14 cellular contexts compared by ENCODE assay signal in genomic region chr6:166365221-166365620, GRCh38. TPM values are rescaled to one million over a fixed set of nuclear protein-coding genes. Genes with fewer than 3 reads are reported as not detected.
DNase-seq lines count a peak whose midpoint lies in the region; TF ChIP-seq lines count a peak whose summit lies in the region.
"Had no signal": no experiment of that assay in that cellular context is flagged by ENCODE, and none has a peak within 500 bp of the region (broad histone marks: within the 10 kb centered on the region; RNA-seq: fewer than 3 reads in every experiment).

No MANE protein-coding gene starts in this region.

- H3K27ac ChIP-seq in adrenal gland = peak overlapping the region in 3 of 5 donors; percentile 2 to 55 (median 30)
- H3K27ac ChIP-seq in osteoblast (ENCODE audit: low read depth, low read length) = peak overlapping the region; percentile 77

- H3K36me3 Mint-ChIP-seq in immature natural killer cell = peaks cover 15 to 60% (median 34%) of the 10 kb centered on the region in 3 donors

- H3K27ac Mint-ChIP-seq in immature natural killer cell = no peak overlapping the region
- H3K27ac Mint-ChIP-seq: activated naive CD4-positive, alpha-beta T cell treated with anti-CD3 and anti-CD28 coated beads, Interleukin-2, amount 10 ng/mL, durations not matched to agents 7 days and 5 days had no signal

- no peak overlapping the region for H2AFZ ChIP-seq in osteoblast (ENCODE audit: low read length)

- no peak for TF ChIP-seq CTCF in adrenal gland (IDR thresholded peaks at IDR 0.05)
- TF ChIP-seq CTCF in osteoblast (IDR thresholded peaks at IDR 0.05; ENCODE audit: extremely low read depth, low read depth, low read length) = no peak

- H3K4me1 ChIP-seq in adrenal gland (replicated peaks in 1 of 2) (peaks cover 0 to 28% of the 10 kb centered on the region in 2 donors), osteoblast (ENCODE audit: insufficient read depth, low read length) (peaks cover 33% of the 10 kb centered on the region)

- H3K9me3 ChIP-seq in adrenal gland (replicated peaks in 1 of 3) (no peaks in the 10 kb centered on the region), osteoblast (ENCODE audit: low read depth, low read length) (no peaks in the 10 kb centered on the region)

- peaks cover 0 to 4% (median 0%) of the 10 kb centered on the region in 3 donors for H3K27me3 Mint-ChIP-seq in immature natural killer cell (ENCODE audit: low read depth in 3 of 3)

- no peaks in the 10 kb centered on the region for H3K4me1 Mint-ChIP-seq in immature natural killer cell

- no peaks in the 10 kb centered on the region for H4K20me1 ChIP-seq in osteoblast (ENCODE audit: insufficient read depth, low read length)

- no peak overlapping the region for H3K4me3 ChIP-seq in adrenal gland
- H3K4me3 ChIP-seq in osteoblast (ENCODE audit: insufficient read depth, low read length) = no peak overlapping the region

- H3K4me3 Mint-ChIP-seq in immature natural killer cell = no peak overlapping the region
- H3K4me3 Mint-ChIP-seq: activated naive CD4-positive, alpha-beta T cell treated with anti-CD3 and anti-CD28 coated beads, Interleukin-2, amount 10 ng/mL, durations not matched to agents 7 days and 5 days had no signal

- H3K36me3 ChIP-seq in adrenal gland (replicated peaks in 1 of 2) (peaks cover 0 to 13% of the 10 kb centered on the region in 2 donors), osteoblast (ENCODE audit: insufficient read depth, low read length) (no peaks in the 10 kb centered on the region)

- peak overlapping the region; percentile 61 for H3K4me2 ChIP-seq in osteoblast (ENCODE audit: insufficient read depth, low read length)

- WGBS in adrenal gland, 4 donors = 19 to 29% (median 27%) methylated on average over 2 of the region's 2 CpGs

- H3K27me3 ChIP-seq in adrenal gland = no peaks in the 10 kb centered on the region
- no peaks in the 10 kb centered on the region for H3K27me3 ChIP-seq in osteoblast (ENCODE audit: insufficient read depth, low read length)

- no peaks in the 10 kb centered on the region for H3K9me3 Mint-ChIP-seq in immature natural killer cell
- H3K9me3 Mint-ChIP-seq: activated naive CD4-positive, alpha-beta T cell treated with anti-CD3 and anti-CD28 coated beads, Interleukin-2, amount 10 ng/mL, durations not matched to agents 7 days and 5 days had no signal

- DNase-seq in ELR (ENCODE audit: low read depth) (peak; percentile 4), adrenal gland (peak; percentile 42 to 79 (median 67)), foreskin melanocyte (peak; percentile 37), osteoblast (ENCODE audit: insufficient read length, low spot score, missing footprints) (peak; percentile 84), NCI-H526 treated with DMSO at 0.1 percent for 48 hours (lab: John Stamatoyannopoulos, UW) (no peak), immature natural killer cell (no peak)
- DNase-seq in stimulated activated CD8-positive, alpha-beta memory T cell treated with anti-CD3 and anti-CD28 coated beads, Interleukin-4, amount 100 ng/mL, for 48 hours = no peak
- no peak for DNase-seq in activated CD4-positive, CD25-positive, alpha-beta regulatory T cell (lab: John Stamatoyannopoulos, UW)
- DNase-seq: activated CD4-positive, alpha-beta T cell treated with anti-CD3 and anti-CD28 coated beads for 4 hours; activated naive CD4-positive, alpha-beta T cell treated with anti-CD3 and anti-CD28 coated beads, Interleukin-2, amount 10 ng/mL, durations not matched to agents 7 days and 5 days; NCI-H2107; retina had no signal

- no peak for TF ChIP-seq POLR2A in adrenal gland (IDR thresholded peaks at IDR 0.05)

- no peaks in the 10 kb centered on the region for H3K79me2 ChIP-seq in osteoblast (ENCODE audit: insufficient read depth, low read length)

- intact Hi-C loops in adrenal gland (cut with DNase I) = no loop called here

RNA-seq across cellular contexts. Expression of gene MPC1, which starts 17.5 kb away (rescaled TPM):
- total RNA-seq in adrenal gland = 10 to 100 TPM; 22.8 to 70.3 (median 46.0) TPM
- 10 to 100 TPM; 32.3 to 76.9 (median 55.6) TPM for polyA plus RNA-seq in adrenal gland
- total RNA-seq in osteoblast = 23.5 and 29.5 TPM in 2 replicates
- polyA plus RNA-seq in immature natural killer cell = 100 to 1,000 TPM in 1 of 3 donors, 10 to 100 TPM in 2; 68.7 to 107 (median 85.6) TPM

RNA-seq across cellular contexts. Expression of gene SFT2D1, which starts 22.9 kb away (rescaled TPM):
- total RNA-seq in adrenal gland (10 to 100 TPM; 32.6 to 68.0 (median 50.0) TPM), osteoblast (22.1 and 25.7 TPM in 2 replicates)
- polyA plus RNA-seq in adrenal gland (10 to 100 TPM; 33.4 to 50.0 (median 40.1) TPM), immature natural killer cell (100 to 1,000 TPM in 1 of 3 donors, 10 to 100 TPM in 2; 92.7 to 144 (median 94.2) TPM)

RNA-seq across cellular contexts. Expression of gene PRR18, which starts 57.0 kb away (rescaled TPM):
- total RNA-seq in adrenal gland = under 1 TPM in 2 of 8 donors, not detected in 6; 0.07 to 0.60 TPM
- under 1 TPM in 1 of 3 donors, not detected in 2; 0.07 TPM for polyA plus RNA-seq in adrenal gland
- 0.29 TPM in 1 of 2 replicates, not detected in the other for total RNA-seq in osteoblast
- polyA plus RNA-seq in immature natural killer cell = not detected
- total RNA-seq: urinary bladder had no signal
- polyA plus RNA-seq: BJ, urinary bladder had no signal

Comparison
In these comparisons a context has a peak if more than half of its experiments do, and no peak if none do; other contexts are left out.
1. DNase-seq: peak in ELR (single experiment), adrenal gland (7 of 7), foreskin melanocyte (single experiment) and osteoblast (single experiment); none in stimulated activated CD8-positive, alpha-beta memory T cell treated with anti-CD3 and anti-CD28 coated beads, Interleukin-4, amount 100 ng/mL, for 48 hours (single experiment), NCI-H526 treated with DMSO at 0.1 percent for 48 hours (single experiment), immature natural killer cell (0 of 3) and activated CD4-positive, CD25-positive, alpha-beta regulatory T cell (0 of 4).